Comparison of ENCODE assay signal across 8 cellular contexts in the genomic region with DNA sequence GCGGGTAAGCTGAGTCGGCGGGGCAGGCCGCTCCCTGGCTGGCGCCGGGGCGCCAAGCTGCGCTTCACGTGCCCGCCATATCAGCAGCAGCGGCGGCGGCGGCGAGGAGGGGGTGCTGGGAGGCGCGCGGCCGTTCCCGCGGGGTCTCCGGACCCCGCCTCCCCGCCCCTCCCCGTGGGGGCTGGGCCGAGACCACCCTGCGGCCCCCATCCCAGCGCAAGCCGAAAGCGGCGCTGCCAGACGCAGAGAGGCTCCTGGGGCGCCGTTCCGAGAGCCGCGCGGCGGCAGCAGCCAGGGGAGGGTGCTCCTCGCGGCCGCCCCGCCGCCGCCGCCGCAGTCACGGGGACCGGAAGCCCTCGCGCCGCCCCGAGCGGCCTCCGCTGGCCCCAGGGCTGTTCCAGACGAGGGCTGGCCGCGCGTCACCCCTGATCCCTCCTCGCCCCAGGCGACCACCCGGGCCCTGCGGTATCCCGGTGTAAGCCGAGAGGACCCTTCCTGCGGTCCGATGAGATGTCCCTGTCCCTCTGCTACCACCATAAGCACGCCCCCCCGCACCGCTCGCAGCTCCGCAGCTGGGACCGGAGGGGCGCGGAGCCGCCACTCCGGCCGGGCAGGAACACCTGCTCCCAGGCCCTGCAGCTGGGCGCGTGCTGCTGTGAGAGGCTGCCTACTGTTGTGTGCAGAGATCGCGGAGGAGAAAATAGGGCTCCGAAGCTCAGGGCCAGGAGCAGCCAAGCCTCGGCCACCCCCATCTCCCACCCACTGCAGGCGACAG. TPM values are rescaled to one million over a fixed set of nuclear protein-coding genes. Genes with fewer than 3 reads are reported as not detected.
DNase-seq lines count a peak whose midpoint lies in the region; ATAC-seq and TF ChIP-seq lines count a peak whose summit lies in the region.

No MANE protein-coding gene starts in this region.

- POLR2A ChIA-PET in CD8-positive, alpha-beta memory T cell (lab: Charles Lee): interaction anchor here (0.5 to 1.8 kb wide), 4 partner anchors 8 to 91 kb away, joined by 3 to 6 read pairs (median 3); no protein-coding TSS in a partner anchor

- H3K4me3 ChIP-seq in CD8-positive, alpha-beta memory T cell (ENCODE audit: low read length): peak overlapping the region; percentile 51
- H3K4me3 ChIP-seq in NT2/D1 (ENCODE audit: insufficient read length, low read depth) (peak overlapping the region; percentile 53), brain microvascular endothelial cell (ENCODE audit: low read depth, low read length) (peak overlapping the region; percentile 47), left lung (peak overlapping the region; percentile 34 to 47)

- H3K27me3 ChIP-seq in CD8-positive, alpha-beta memory T cell (ENCODE audit: insufficient read depth, low read length, poor library complexity, severe bottlenecking): no peaks in the 10 kb centered on the region
- H3K27me3 ChIP-seq in NT2/D1 (ENCODE audit: insufficient read depth, insufficient read length): peaks cover 39% of the 10 kb centered on the region
- no peaks in the 10 kb centered on the region for H3K27me3 ChIP-seq in brain microvascular endothelial cell (replicated peaks)
- H3K27me3 ChIP-seq in left lung: peaks cover 0 to 76% of the 10 kb centered on the region in 2 donors

- H3K4me3 Mint-ChIP-seq in CD8-positive, alpha-beta memory T cell: peak overlapping the region; percentile 74 to 92 (median 83)

- no peaks in the 10 kb centered on the region for H3K36me3 Mint-ChIP-seq in CD8-positive, alpha-beta memory T cell

- H3K9me3 Mint-ChIP-seq in CD8-positive, alpha-beta memory T cell: peaks cover 0 to 2% (median 0%) of the 10 kb centered on the region in 5 donors

- peak in 2 of 5 donors; percentile 19 to 53 for DNase-seq in CD8-positive, alpha-beta memory T cell
- DNase-seq in NT2/D1 (ENCODE audit: low read depth, low spot score): no peak
- no peak for DNase-seq in brain microvascular endothelial cell
- DNase-seq in left lung: peak; percentile 48 to 89
- peak; percentile 12 for DNase-seq in superior temporal gyrus (ENCODE audit: extremely low spot score)
- DNase-seq in NCI-H1436 (lab: John Stamatoyannopoulos, UW): no peak

- no peaks in the 10 kb centered on the region for H3K9me3 ChIP-seq in CD8-positive, alpha-beta memory T cell (ENCODE audit: low read length)
- H3K9me3 ChIP-seq in NT2/D1 (ENCODE audit: insufficient read depth, low read length) (no peaks in the 10 kb centered on the region), left lung (no peaks in the 10 kb centered on the region)

- H3K27ac ChIP-seq in CD8-positive, alpha-beta memory T cell (ENCODE audit: low read depth, low read length): peak overlapping the region; percentile 61
- no peak overlapping the region for H3K27ac ChIP-seq in brain microvascular endothelial cell
- peak overlapping the region; percentile 78 to 86 for H3K27ac ChIP-seq in left lung

- no peak for TF ChIP-seq CTCF in brain microvascular endothelial cell (IDR thresholded peaks at IDR 0.05; ENCODE audit: low read depth, low read length, missing control alignments)
- TF ChIP-seq CTCF in left lung (IDR thresholded peaks at IDR 0.05): no peak

- H3K36me3 ChIP-seq in CD8-positive, alpha-beta memory T cell (ENCODE audit: insufficient read depth, low read length): no peaks in the 10 kb centered on the region
- H3K36me3 ChIP-seq in NT2/D1 (ENCODE audit: insufficient read depth, insufficient read length, low read length): no peaks in the 10 kb centered on the region
- no peaks in the 10 kb centered on the region for H3K36me3 ChIP-seq in brain microvascular endothelial cell (replicated peaks)
- no peaks in the 10 kb centered on the region for H3K36me3 ChIP-seq in left lung

- intact Hi-C loops in left lung (cut with DNase I): no loop called here

- H3K27ac Mint-ChIP-seq in CD8-positive, alpha-beta memory T cell: peak overlapping the region in 3 of 8 donors; percentile 63 to 83 (median 70)

- H3K27me3 Mint-ChIP-seq in CD8-positive, alpha-beta memory T cell: peaks cover 0 to 30% of the 10 kb centered on the region in 2 donors

- peaks cover 10 to 12% (median 10%) of the 10 kb centered on the region in 3 donors for H3K4me1 Mint-ChIP-seq in CD8-positive, alpha-beta memory T cell

- H3K4me1 ChIP-seq in CD8-positive, alpha-beta memory T cell (ENCODE audit: insufficient read depth, low read length): peaks cover 4% of the 10 kb centered on the region
- H3K4me1 ChIP-seq in NT2/D1 (ENCODE audit: insufficient read depth, insufficient read length): peaks cover 6% of the 10 kb centered on the region
- peaks cover 8 to 43% of the 10 kb centered on the region in 2 donors for H3K4me1 ChIP-seq in left lung

- in situ Hi-C loops in brain microvascular endothelial cell (cut with HindIII; ENCODE audit: low pct_ligation_motif_present, low sequenced_read_pairs): no loop called here

- ATAC-seq in GM19351 (IDR thresholded peaks at IDR 0.05; ENCODE audit: unreplicated experiment): peak; percentile 37
- ATAC-seq in left lung: peak; percentile 32
- ATAC-seq in HG02938 (IDR thresholded peaks at IDR 0.05; ENCODE audit: unreplicated experiment): no peak

- H3K9ac ChIP-seq in NT2/D1 (ENCODE audit: insufficient read length, low read depth): peak overlapping the region; percentile 85

- CTCF ChIA-PET in CD8-positive, alpha-beta memory T cell (lab: Charles Lee): interaction anchor here (1.4 to 1.8 kb wide), 2 partner anchors 9 to 21 kb away, joined by 4 to 6 read pairs; no protein-coding TSS in a partner anchor

RNA-seq across cellular contexts. Expression of gene BCOR, which starts 7.4 kb away (rescaled TPM):
- 10 to 100 TPM; 62.6 to 67.7 TPM for total RNA-seq in CD8-positive, alpha-beta memory T cell
- 7.2 TPM for polyA plus RNA-seq in CD8-positive, alpha-beta memory T cell
- 10 to 100 TPM; 19.0 to 24.0 TPM for total RNA-seq in left lung

Comparison
In these comparisons a context has a peak if more than half of its experiments do, and no peak if none do; other contexts are left out.
1. DNase-seq: peak in left lung (2 of 2) and superior temporal gyrus (single experiment); none in NT2/D1 (single experiment), brain microvascular endothelial cell (single experiment) and NCI-H1436 (single experiment).
2. Peak in every context shown above with its lines, with median percentiles within 50 percentile points of each other: H3K4me3 ChIP-seq.